Comparison of ENCODE assay signal across 1 cellular context in genomic region chr12:55966408-55967281, GRCh38.
TF ChIP-seq lines count a peak whose summit lies in the region.

TSS of gene CDK2 (plus strand) at chr12:55966830. CDS start at chr12:55967009, 179 bp downstream.

TF ChIP-seq in GM23338, 12 proteins besides CTCF, POLR2A, EP300 and RAD21 (continued from another document):
- TF ChIP-seq REST (IDR thresholded peaks at IDR 0.05; ENCODE audit: unreplicated experiment) (no peak), STAT1 (IDR thresholded peaks at IDR 0.05; ENCODE audit: unreplicated experiment) (no peak), ZNF331 (CRISPR knock-in tag; IDR thresholded peaks at IDR 0.05; ENCODE audit: low read depth) (no peak), JUNB (IDR thresholded peaks at IDR 0.05; ENCODE audit: unreplicated experiment) (no peak), ETS1 (IDR thresholded peaks at IDR 0.05) (0 out of 2 replicates have a peak, but pooled peaks have one; percentile 13), NANOG (IDR thresholded peaks at IDR 0.05; ENCODE audit: borderline replicate concordance) (no peak), CREB1 (CRISPR knock-in tag; IDR thresholded peaks at IDR 0.05; ENCODE audit: low read depth) (peak; percentile 81), EZH2 (IDR thresholded peaks at IDR 0.05; ENCODE audit: low read depth, unreplicated experiment) (no peak)
